8 cellular contexts compared by ENCODE assay signal in the genomic region with DNA sequence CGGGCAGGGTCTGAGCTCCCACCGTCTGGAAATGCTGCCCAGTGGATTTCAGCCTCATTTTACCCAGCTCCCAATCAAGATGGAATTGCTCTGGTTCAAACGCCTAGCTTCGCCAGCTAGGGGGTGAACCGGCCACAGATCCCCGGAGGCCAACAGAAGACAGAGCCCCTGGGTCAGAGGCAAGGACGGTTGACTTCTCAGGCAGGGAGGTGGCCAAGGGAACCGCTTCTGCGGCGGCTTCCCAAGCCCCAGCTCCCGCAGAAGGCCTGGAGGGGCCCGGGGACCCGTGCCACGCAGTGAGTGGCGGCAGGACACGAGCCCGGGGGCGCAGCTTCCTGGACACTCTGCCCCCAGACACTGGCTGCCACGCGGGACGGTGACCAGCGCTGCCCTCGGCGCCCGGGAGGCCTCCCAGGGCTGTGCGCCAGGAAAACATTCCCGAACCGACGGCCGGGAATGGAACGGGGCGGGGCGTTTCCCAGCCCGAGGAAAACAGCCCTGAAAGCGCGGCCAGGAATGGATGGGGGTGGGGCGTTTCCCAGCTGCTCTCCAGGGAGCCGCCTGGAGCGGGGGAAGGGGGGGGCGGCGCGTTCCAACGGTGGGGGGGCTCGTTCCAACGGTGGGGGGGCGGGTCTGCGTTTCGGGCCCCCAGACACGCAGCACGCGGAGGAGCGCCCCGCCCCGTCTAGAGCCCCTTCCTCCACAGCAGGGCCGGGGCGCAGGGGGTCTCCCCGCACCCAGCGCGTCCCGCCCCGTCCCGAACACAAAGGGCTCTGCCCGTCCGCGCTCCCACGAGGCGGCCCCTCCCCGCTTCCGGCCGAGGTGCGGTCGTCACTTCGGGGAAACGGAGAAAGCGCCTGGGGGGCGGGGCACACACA. TPM values are rescaled to one million over a fixed set of nuclear protein-coding genes. Genes with fewer than 3 reads are reported as not detected.
DNase-seq lines count a peak whose midpoint lies in the region; ATAC-seq, FAIRE-seq and TF ChIP-seq lines count a peak whose summit lies in the region.

No MANE protein-coding gene starts in this region.

- peaks cover 22% of the 10 kb centered on the region for H3K4me1 ChIP-seq in keratinocyte (ENCODE audit: control insufficient read depth, extremely low read depth, insufficient read depth, low read length)

- peak overlapping the region; percentile 80 for H3K9ac ChIP-seq in keratinocyte (ENCODE audit: control insufficient read depth, extremely low read depth, insufficient read depth, low read length)

- H2AFZ ChIP-seq in keratinocyte (ENCODE audit: control insufficient read depth, low read length), result peak overlapping the region; percentile 68

- DNase-seq in AG08395 (ENCODE audit: low spot score) (peak; percentile 93), NAMALWA (ENCODE audit: low spot score) (peak; percentile 81), caudate nucleus (lab: John Stamatoyannopoulos, UW) (peak in 43 of 61 donors; percentile 28 to 90 (median 64)), keratinocyte (ENCODE audit: low read depth, low spot score) (peak; percentile 41), SIG-M5 (lab: John Stamatoyannopoulos, UW) (no peak)
- peak; percentile 76 for DNase-seq in activated CD4-positive, CD25-positive, alpha-beta regulatory T cell treated with anti-CD3 and anti-CD28 coated beads, Interleukin-2, amount 50 U/mL, for 72 hours
- DNase-seq in stimulated activated CD4-positive, alpha-beta T cell treated with anti-CD3 and anti-CD28 coated beads, Interleukin-12 subunit alpha, Interleukin-12 subunit beta, amount 100 ng/mL, for 48 hours (ENCODE audit: low read depth in 2 of 3, low spot score in 1 of 3), result peak; percentile 74 to 82 (median 82)

- dilution Hi-C loops in keratinocyte (cut with MboI; ENCODE audit: extremely low pct_ligation_motif_present, low sequenced_read_pairs), result no loop called here

- no peaks in the 10 kb centered on the region for H4K20me1 ChIP-seq in keratinocyte (ENCODE audit: control insufficient read depth, extremely low read depth, insufficient read depth, low read length)

- no peaks in the 10 kb centered on the region for H3K36me3 ChIP-seq in keratinocyte (ENCODE audit: control insufficient read depth in 2 of 2, extremely low read depth in 1 of 2, insufficient read depth in 2 of 2, low read length in 2 of 2)

- H3K4me3 ChIP-seq in keratinocyte (ENCODE audit: control insufficient read depth in 2 of 3, extremely low read depth in 1 of 3, insufficient read depth in 2 of 3, low read depth in 1 of 3, low read length in 3 of 3), result peak overlapping the region; percentile 25 to 43 (median 38)

- peak; percentile 47 for ATAC-seq in GM19438 (IDR thresholded peaks at IDR 0.05; ENCODE audit: low read depth, unreplicated experiment)

- peak overlapping the region; percentile 71 for H3K4me2 ChIP-seq in keratinocyte (ENCODE audit: control insufficient read depth, extremely low read depth, insufficient read depth, low read depth, low read length)

- H3K27ac ChIP-seq in caudate nucleus (ENCODE audit: low read depth, low read length) (peak overlapping the region; percentile 97), keratinocyte (ENCODE audit: control insufficient read depth, insufficient read depth, low read length) (peak overlapping the region; percentile 88)

- no peak for TF ChIP-seq CTCF in keratinocyte (optimal IDR thresholded peaks at IDR 0.05 in 1 of 3, IDR thresholded peaks at IDR 0.05 in 1 of 3, conservative IDR thresholded peaks at IDR 0.05 in 1 of 3; ENCODE audit: extremely low read depth in 1 of 3, insufficient read depth in 2 of 3, low read length in 3 of 3)

- FAIRE-seq in keratinocyte (lab: Jason Lieb, UNC), result no peak

- no peaks in the 10 kb centered on the region for H3K9me3 ChIP-seq in keratinocyte (ENCODE audit: control insufficient read depth, low read depth, low read length)

- H3K9me1 ChIP-seq in keratinocyte (ENCODE audit: control insufficient read depth, extremely low read depth, insufficient read depth, low read length), result no peaks in the 10 kb centered on the region

- no peaks in the 10 kb centered on the region for H3K79me2 ChIP-seq in keratinocyte (ENCODE audit: control insufficient read depth, insufficient read depth, low read length)

- peaks cover under 1% of the 10 kb centered on the region for H3K27me3 ChIP-seq in keratinocyte (ENCODE audit: control insufficient read depth, extremely low read depth, insufficient read depth, low read length)

RNA-seq across cellular contexts. Expression of a gene that starts 13.5 kb away (rescaled TPM):
- polyA plus RNA-seq in keratinocyte, result 7.3 to 11.5 TPM (median 8.1 TPM) in 3 replicates
- polyA plus RNA-seq in keratinocyte (2011; ENCODE audit: low read depth), result 2.9 TPM
- polyA plus RNA-seq in keratinocyte (2011; cell fraction: cytosol; rRNA removed), result 2.2 and 8.1 TPM in 2 replicates
- 29.2 and 46.2 TPM in 2 replicates for polyA plus RNA-seq in keratinocyte (2011; cell fraction: nucleus; rRNA removed)
- 7.4 and 13.7 TPM in 2 replicates for polyA plus RNA-seq in keratinocyte (2012; ENCODE audit: low replicate concordance)
- 2.3 to 6.2 TPM (median 2.4 TPM) in 3 replicates for polyA minus RNA-seq in keratinocyte
- 10.7 TPM for polyA minus RNA-seq in keratinocyte (2011; cell fraction: cytosol; rRNA and poly(A)+ RNA removed)
- 8.7 and 13.1 TPM in 2 replicates for polyA minus RNA-seq in keratinocyte (2011; cell fraction: nucleus; rRNA and poly(A)+ RNA removed)

RNA-seq across cellular contexts. Expression of a gene that starts 35.2 kb away (rescaled TPM):
- polyA plus RNA-seq in keratinocyte, result 295 to 696 TPM (median 435 TPM) in 3 replicates
- polyA plus RNA-seq in keratinocyte (2011; ENCODE audit: low read depth), result 37.7 TPM
- polyA plus RNA-seq in keratinocyte (2011; cell fraction: cytosol; rRNA removed), result 709 and 1,249 TPM in 2 replicates
- polyA plus RNA-seq in keratinocyte (2011; cell fraction: nucleus; rRNA removed), result 298 and 424 TPM in 2 replicates
- polyA plus RNA-seq in keratinocyte (2012; ENCODE audit: low replicate concordance), result 467 and 1,605 TPM in 2 replicates
- polyA minus RNA-seq in keratinocyte, result 528 to 1,935 TPM (median 993 TPM) in 3 replicates
- polyA minus RNA-seq in keratinocyte (2011; cell fraction: cytosol; rRNA and poly(A)+ RNA removed), result 925 TPM
- 156 and 170 TPM in 2 replicates for polyA minus RNA-seq in keratinocyte (2011; cell fraction: nucleus; rRNA and poly(A)+ RNA removed)

RNA-seq across cellular contexts. Expression of a gene that starts 38.2 kb away (rescaled TPM):
- 125 to 245 TPM (median 127 TPM) in 3 replicates for polyA plus RNA-seq in keratinocyte
- 112 TPM for polyA plus RNA-seq in keratinocyte (2011; ENCODE audit: low read depth)
- 67.9 and 176 TPM in 2 replicates for polyA plus RNA-seq in keratinocyte (2011; cell fraction: cytosol; rRNA removed)
- 163 and 226 TPM in 2 replicates for polyA plus RNA-seq in keratinocyte (2011; cell fraction: nucleus; rRNA removed)
- polyA plus RNA-seq in keratinocyte (2012; ENCODE audit: low replicate concordance), result 180 and 202 TPM in 2 replicates
- 98.9 to 231 TPM (median 193 TPM) in 3 replicates for polyA minus RNA-seq in keratinocyte
- 467 TPM for polyA minus RNA-seq in keratinocyte (2011; cell fraction: cytosol; rRNA and poly(A)+ RNA removed)
- polyA minus RNA-seq in keratinocyte (2011; cell fraction: nucleus; rRNA and poly(A)+ RNA removed), result 173 and 240 TPM in 2 replicates

RNA-seq across cellular contexts. Expression of a gene that starts 42.0 kb away (rescaled TPM):
- 333 to 549 TPM (median 333 TPM) in 3 replicates for polyA plus RNA-seq in keratinocyte
- 6.0 TPM for polyA plus RNA-seq in keratinocyte (2011; ENCODE audit: low read depth)
- 283 and 377 TPM in 2 replicates for polyA plus RNA-seq in keratinocyte (2011; cell fraction: cytosol; rRNA removed)
- polyA plus RNA-seq in keratinocyte (2011; cell fraction: nucleus; rRNA removed), result 235 and 342 TPM in 2 replicates
- polyA plus RNA-seq in keratinocyte (2012; ENCODE audit: low replicate concordance), result 25.1 and 252 TPM in 2 replicates
- 312 to 864 TPM (median 567 TPM) in 3 replicates for polyA minus RNA-seq in keratinocyte
- 260 TPM for polyA minus RNA-seq in keratinocyte (2011; cell fraction: cytosol; rRNA and poly(A)+ RNA removed)
- polyA minus RNA-seq in keratinocyte (2011; cell fraction: nucleus; rRNA and poly(A)+ RNA removed), result 81.1 and 91.2 TPM in 2 replicates

RNA-seq across cellular contexts. Expression of a gene that starts 48.2 kb away (rescaled TPM):
- 26.9 to 83.0 TPM (median 72.3 TPM) in 3 replicates for polyA plus RNA-seq in keratinocyte
- polyA plus RNA-seq in keratinocyte (2011; ENCODE audit: low read depth), result 6.3 TPM
- 64.8 and 210 TPM in 2 replicates for polyA plus RNA-seq in keratinocyte (2011; cell fraction: cytosol; rRNA removed)
- 42.2 and 109 TPM in 2 replicates for polyA plus RNA-seq in keratinocyte (2011; cell fraction: nucleus; rRNA removed)
- 53.9 and 150 TPM in 2 replicates for polyA plus RNA-seq in keratinocyte (2012; ENCODE audit: low replicate concordance)
- polyA minus RNA-seq in keratinocyte, result 20.9 to 46.0 TPM (median 41.8 TPM) in 3 replicates
- 88.1 TPM for polyA minus RNA-seq in keratinocyte (2011; cell fraction: cytosol; rRNA and poly(A)+ RNA removed)
- polyA minus RNA-seq in keratinocyte (2011; cell fraction: nucleus; rRNA and poly(A)+ RNA removed), result 4.3 and 4.6 TPM in 2 replicates
